Comparison of ENCODE assay signal across 1 cellular context in the genomic region with DNA sequence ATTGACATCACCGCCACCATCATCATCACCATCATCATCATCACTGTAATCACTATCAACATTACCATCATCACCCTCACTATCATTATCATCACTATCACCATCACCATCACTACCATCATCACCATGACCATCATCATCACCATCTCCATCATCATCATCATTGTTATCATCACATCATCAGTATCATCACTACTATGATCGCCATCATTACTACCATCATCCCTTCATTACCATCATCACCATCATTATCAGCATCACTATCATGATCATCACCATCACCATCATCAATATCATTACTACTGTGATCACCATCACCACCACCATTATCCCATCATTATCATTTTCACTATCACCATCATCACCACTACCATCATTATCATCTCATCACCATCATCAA.
A peak's percentile ranks its signal among the peaks of the same experiment; 100 is the strongest.
TF ChIP-seq lines count a peak whose summit lies in the region.

No MANE protein-coding gene starts in this region.

TF ChIP-seq in HEK293, 187 proteins besides CTCF, POLR2A, EP300 and RAD21 (continued from another document):
- TF ChIP-seq, protein P1, sequence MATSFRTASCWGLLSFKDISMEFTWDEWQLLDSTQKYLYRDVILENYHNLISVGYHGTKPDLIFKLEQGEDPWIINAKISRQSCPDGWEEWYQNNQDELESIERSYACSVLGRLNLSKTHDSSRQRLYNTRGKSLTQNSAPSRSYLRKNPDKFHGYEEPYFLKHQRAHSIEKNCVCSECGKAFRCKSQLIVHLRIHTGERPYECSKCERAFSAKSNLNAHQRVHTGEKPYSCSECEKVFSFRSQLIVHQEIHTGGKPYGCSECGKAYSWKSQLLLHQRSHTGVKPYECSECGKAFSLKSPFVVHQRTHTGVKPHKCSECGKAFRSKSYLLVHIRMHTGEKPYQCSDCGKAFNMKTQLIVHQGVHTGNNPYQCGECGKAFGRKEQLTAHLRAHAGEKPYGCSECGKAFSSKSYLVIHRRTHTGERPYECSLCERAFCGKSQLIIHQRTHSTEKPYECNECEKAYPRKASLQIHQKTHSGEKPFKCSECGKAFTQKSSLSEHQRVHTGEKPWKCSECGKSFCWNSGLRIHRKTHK (tag by site-specific recombination; IDR thresholded peaks at IDR 0.05): peak; percentile 8; the same call in 1 of the 2 replicates
- TF ChIP-seq ZNF707 (tag by site-specific recombination; IDR thresholded peaks at IDR 0.05) (0 out of 2 replicates have a peak, but pooled peaks have one; percentile 39), SALL2 (tag by site-specific recombination; IDR thresholded peaks at IDR 0.05; ENCODE audit: borderline replicate concordance) (peak; percentile 49; the same call in 1 of the 2 replicates), ZNF423 (tag by site-specific recombination; IDR thresholded peaks at IDR 0.05) (no peak)
- TF ChIP-seq, protein P2, sequence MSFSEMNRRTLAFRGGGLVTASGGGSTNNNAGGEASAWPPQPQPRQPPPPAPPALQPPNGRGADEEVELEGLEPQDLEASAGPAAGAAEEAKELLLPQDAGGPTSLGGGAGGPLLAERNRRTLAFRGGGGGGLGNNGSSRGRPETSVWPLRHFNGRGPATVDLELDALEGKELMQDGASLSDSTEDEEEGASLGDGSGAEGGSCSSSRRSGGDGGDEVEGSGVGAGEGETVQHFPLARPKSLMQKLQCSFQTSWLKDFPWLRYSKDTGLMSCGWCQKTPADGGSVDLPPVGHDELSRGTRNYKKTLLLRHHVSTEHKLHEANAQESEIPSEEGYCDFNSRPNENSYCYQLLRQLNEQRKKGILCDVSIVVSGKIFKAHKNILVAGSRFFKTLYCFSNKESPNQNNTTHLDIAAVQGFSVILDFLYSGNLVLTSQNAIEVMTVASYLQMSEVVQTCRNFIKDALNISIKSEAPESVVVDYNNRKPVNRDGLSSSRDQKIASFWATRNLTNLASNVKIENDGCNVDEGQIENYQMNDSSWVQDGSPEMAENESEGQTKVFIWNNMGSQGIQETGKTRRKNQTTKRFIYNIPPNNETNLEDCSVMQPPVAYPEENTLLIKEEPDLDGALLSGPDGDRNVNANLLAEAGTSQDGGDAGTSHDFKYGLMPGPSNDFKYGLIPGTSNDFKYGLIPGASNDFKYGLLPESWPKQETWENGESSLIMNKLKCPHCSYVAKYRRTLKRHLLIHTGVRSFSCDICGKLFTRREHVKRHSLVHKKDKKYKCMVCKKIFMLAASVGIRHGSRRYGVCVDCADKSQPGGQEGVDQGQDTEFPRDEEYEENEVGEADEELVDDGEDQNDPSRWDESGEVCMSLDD (tag by site-specific recombination; IDR thresholded peaks at IDR 0.05): peak; percentile 13; the same call in 1 of the 2 replicates
- TF ChIP-seq, protein P3, sequence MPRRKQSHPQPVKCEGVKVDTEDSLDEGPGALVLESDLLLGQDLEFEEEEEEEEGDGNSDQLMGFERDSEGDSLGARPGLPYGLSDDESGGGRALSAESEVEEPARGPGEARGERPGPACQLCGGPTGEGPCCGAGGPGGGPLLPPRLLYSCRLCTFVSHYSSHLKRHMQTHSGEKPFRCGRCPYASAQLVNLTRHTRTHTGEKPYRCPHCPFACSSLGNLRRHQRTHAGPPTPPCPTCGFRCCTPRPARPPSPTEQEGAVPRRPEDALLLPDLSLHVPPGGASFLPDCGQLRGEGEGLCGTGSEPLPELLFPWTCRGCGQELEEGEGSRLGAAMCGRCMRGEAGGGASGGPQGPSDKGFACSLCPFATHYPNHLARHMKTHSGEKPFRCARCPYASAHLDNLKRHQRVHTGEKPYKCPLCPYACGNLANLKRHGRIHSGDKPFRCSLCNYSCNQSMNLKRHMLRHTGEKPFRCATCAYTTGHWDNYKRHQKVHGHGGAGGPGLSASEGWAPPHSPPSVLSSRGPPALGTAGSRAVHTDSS (tag by site-specific recombination; IDR thresholded peaks at IDR 0.05): peak; percentile 96
